In the genomic region with DNA sequence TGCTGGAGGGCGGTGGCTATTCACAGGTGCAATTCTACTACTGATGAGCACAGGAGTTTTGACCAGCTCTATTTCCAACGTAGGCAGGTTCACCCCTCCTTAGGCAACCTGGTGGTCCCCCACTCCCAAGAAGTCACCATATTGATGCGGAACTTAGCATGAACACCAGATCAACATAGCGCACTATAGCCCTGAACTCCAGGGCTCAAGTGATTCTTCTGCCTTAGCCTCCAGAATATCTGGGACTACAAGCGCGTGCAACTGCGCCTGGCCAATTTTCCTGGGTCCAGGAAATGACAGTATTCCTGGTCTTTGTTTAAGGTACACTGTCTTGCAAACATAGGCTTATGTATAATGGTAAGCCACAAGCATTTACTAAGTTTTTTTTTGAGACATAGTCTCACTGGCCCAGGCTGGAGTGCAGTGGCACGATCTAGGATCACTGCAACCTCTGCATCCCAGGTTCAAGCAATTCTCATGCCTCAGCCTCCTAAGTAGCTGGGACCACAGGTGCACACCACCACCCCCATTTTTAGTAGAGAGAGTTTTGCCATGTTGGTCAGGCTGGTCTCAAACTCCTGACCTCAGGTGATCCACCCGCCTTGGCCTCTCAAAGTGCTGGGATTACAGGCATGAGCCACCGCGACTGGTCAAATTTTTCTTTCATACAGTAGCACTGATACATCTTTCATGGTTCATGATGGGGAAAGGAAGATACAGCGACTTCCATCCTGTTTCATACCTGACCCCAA, we compare ENCODE assay signal across 1 cellular context.
A peak's percentile ranks its signal among the peaks of the same experiment; 100 is the strongest.
TF ChIP-seq lines count a peak whose summit lies in the region.

No MANE protein-coding gene starts in this region.

TF ChIP-seq in H1, 55 proteins besides CTCF, POLR2A, EP300 and RAD21:
- TF ChIP-seq GTF2F1 (IDR thresholded peaks at IDR 0.05; ENCODE audit: borderline replicate concordance, low read depth, low read length) (no peak), CEBPB (IDR thresholded peaks at IDR 0.05; ENCODE audit: low read depth, low read length) (no peak), POLR2AphosphoS5 (IDR thresholded peaks at IDR 0.05; ENCODE audit: low read depth, low read length) (0 out of 2 replicates have a peak, but pooled peaks have one; percentile 4)
